8 cellular contexts compared by ENCODE assay signal in the genomic region with DNA sequence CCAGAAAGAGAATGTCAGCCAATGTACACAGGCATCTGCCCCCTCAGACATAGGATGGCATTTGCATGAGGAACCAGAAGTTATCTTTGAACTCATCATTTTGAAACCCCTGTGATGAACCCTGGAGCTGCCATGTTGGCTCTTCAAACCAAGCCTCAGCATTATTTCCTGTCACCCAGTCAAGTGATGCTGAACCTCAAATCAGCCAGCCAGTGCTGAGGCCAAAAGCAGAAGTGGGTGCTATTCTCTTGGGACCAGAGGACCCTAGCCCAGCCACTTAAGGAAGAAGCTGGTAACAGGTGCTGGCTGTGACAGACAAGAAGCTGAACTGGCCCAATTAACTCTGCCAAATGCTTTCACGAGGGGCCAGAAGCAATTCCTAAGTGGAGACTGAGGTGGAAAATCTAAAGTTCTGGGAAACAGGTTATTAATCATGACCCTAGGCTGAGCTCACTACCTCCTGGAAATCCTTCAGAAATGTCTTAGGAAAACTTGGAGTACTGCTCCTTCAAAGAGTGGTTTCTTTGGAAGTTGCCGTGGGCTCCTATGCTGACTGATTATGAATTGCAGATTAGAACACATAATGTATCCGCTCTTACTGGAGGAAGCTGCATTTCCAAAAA. TPM values are rescaled to one million over a fixed set of nuclear protein-coding genes. Genes with fewer than 3 reads are reported as not detected.
DNase-seq lines count a peak whose midpoint lies in the region; ATAC-seq and TF ChIP-seq lines count a peak whose summit lies in the region.

No MANE protein-coding gene starts in this region.

- H2AFZ ChIP-seq in SK-N-SH (ENCODE audit: low read depth) = no peak overlapping the region

- peaks cover 24 to 29% of the 10 kb centered on the region in 2 experiments; a peak in 3 of 4 replicates for H3K4me1 ChIP-seq in SK-N-SH (ENCODE audit: control insufficient read depth in 1 of 2, insufficient read depth in 2 of 2, low read depth in 1 of 2, low read length in 1 of 2)

- peak overlapping the region; percentile 97 for H3K27ac Mint-ChIP-seq in memory B cell

- H3K4me2 ChIP-seq in SK-N-SH = no peak overlapping the region

- WGBS in SK-N-SH (ENCODE audit: low lambda C conversion rate) = 100% methylated on average over 3 of the region's 3 CpGs

- H3K27ac ChIP-seq in SK-N-SH (ENCODE audit: low read depth in 2 of 2, low read length in 1 of 2) = no peak overlapping the region; a peak in 1 of 4 replicates

- H3K27me3 ChIP-seq in SK-N-SH (ENCODE audit: insufficient read depth) = no peaks in the 10 kb centered on the region

- peaks cover 70% of the 10 kb centered on the region for H3K4me1 Mint-ChIP-seq in memory B cell

- TF ChIP-seq CTCF in SK-N-SH (IDR thresholded peaks at IDR 0.05) = no peak

- H3K9me2 ChIP-seq in SK-N-SH = no peaks in the 10 kb centered on the region

- peaks cover 21% of the 10 kb centered on the region for H3K36me3 Mint-ChIP-seq in memory B cell

- H3K27me3 Mint-ChIP-seq in memory B cell = no peaks in the 10 kb centered on the region

- H3K4me3 Mint-ChIP-seq in memory B cell = peak overlapping the region; percentile 92

- no peak overlapping the region for H3K9ac ChIP-seq in SK-N-SH

- peaks cover 29% of the 10 kb centered on the region; the same call in 1 of the 2 replicates for H3K79me2 ChIP-seq in SK-N-SH (ENCODE audit: insufficient read depth)

- H4K20me1 ChIP-seq in SK-N-SH (ENCODE audit: insufficient read depth) = no peaks in the 10 kb centered on the region

- POLR2A ChIA-PET in SK-N-SH (lab: Yijun Ruan, JAX) = interaction anchor here (1.0 to 1.2 kb wide), 2 partner anchors 11 to 111 kb away, joined by 3 to 4 read pairs; a partner anchor contains a TSS

- TF ChIP-seq EP300 in SK-N-SH (IDR thresholded peaks at IDR 0.05; ENCODE audit: borderline replicate concordance in 1 of 2, low read depth in 1 of 2, low read length in 1 of 2) = no peak

- CTCF ChIA-PET in SK-N-SH (lab: Yijun Ruan, JAX) = interaction anchor here (0.8 to 1.1 kb wide), 4 partner anchors 9 to 23 kb away, joined by 3 to 6 read pairs (median 4); no protein-coding TSS in a partner anchor

- DNase-seq in memory B cell (ENCODE audit: low spot score in 2 of 2) = peak; percentile 65 to 86
- DNase-seq in AG20443 (ENCODE audit: low spot score) = no peak
- no peak for DNase-seq in NCI-H1694 (lab: John Stamatoyannopoulos, UW)
- DNase-seq in amniotic stem cell (lab: John Stamatoyannopoulos, UW) = no peak
- DNase-seq in SK-N-SH = no peak

- peaks cover 5% of the 10 kb centered on the region for H3F3A ChIP-seq in SK-N-SH (replicated peaks; ENCODE audit: insufficient read depth)

- no peaks in the 10 kb centered on the region for H3K9me3 ChIP-seq in SK-N-SH

- peaks cover 2% of the 10 kb centered on the region for H3K9me3 Mint-ChIP-seq in memory B cell

- no peak overlapping the region for H3K4me3 ChIP-seq in SK-N-SH (ENCODE audit: low read depth in 2 of 2, low read length in 1 of 2)

- ATAC-seq in GM18508 (IDR thresholded peaks at IDR 0.05; ENCODE audit: insufficient read depth, unreplicated experiment) (peak; percentile 57), GM21515 (IDR thresholded peaks at IDR 0.05; ENCODE audit: unreplicated experiment) (peak; percentile 55), HG03571 (IDR thresholded peaks at IDR 0.05; ENCODE audit: unreplicated experiment) (peak; percentile 55), memory B cell (ENCODE audit: low read depth) (peak; percentile 85)

- H3K36me3 ChIP-seq in SK-N-SH (replicated peaks in 1 of 2; ENCODE audit: control insufficient read depth in 1 of 2, insufficient read depth in 2 of 2, low read length in 1 of 2) = peaks cover 0 to 5% of the 10 kb centered on the region in 2 experiments

- no peak for TF ChIP-seq RAD21 in SK-N-SH (IDR thresholded peaks at IDR 0.05; ENCODE audit: low read length)

TF ChIP-seq in SK-N-SH, 30 proteins besides CTCF, POLR2A, EP300 and RAD21:
- TF ChIP-seq GATA2 (CRISPR knock-in tag; IDR thresholded peaks at IDR 0.05) (no peak), ELF1 (IDR thresholded peaks at IDR 0.05) (no peak), MEF2A (IDR thresholded peaks at IDR 0.05; ENCODE audit: borderline replicate concordance, low read depth) (no peak), NRF1 (IDR thresholded peaks at IDR 0.05; ENCODE audit: low read depth, low read length) (no peak), RCOR1 (IDR thresholded peaks at IDR 0.05; ENCODE audit: low read length) (no peak), TAF1 (IDR thresholded peaks at IDR 0.05; ENCODE audit: borderline replicate concordance, low read depth, low read length) (no peak), FOXM1 (IDR thresholded peaks at IDR 0.05; ENCODE audit: low read depth) (no peak), CHD2 (IDR thresholded peaks at IDR 0.05; ENCODE audit: low read length, partially characterized antibody) (no peak), RXRA (IDR thresholded peaks at IDR 0.05; ENCODE audit: borderline replicate concordance, low read depth) (no peak), YY1 (IDR thresholded peaks at IDR 0.05; ENCODE audit: low read depth) (no peak)
- TF ChIP-seq, protein P1, sequence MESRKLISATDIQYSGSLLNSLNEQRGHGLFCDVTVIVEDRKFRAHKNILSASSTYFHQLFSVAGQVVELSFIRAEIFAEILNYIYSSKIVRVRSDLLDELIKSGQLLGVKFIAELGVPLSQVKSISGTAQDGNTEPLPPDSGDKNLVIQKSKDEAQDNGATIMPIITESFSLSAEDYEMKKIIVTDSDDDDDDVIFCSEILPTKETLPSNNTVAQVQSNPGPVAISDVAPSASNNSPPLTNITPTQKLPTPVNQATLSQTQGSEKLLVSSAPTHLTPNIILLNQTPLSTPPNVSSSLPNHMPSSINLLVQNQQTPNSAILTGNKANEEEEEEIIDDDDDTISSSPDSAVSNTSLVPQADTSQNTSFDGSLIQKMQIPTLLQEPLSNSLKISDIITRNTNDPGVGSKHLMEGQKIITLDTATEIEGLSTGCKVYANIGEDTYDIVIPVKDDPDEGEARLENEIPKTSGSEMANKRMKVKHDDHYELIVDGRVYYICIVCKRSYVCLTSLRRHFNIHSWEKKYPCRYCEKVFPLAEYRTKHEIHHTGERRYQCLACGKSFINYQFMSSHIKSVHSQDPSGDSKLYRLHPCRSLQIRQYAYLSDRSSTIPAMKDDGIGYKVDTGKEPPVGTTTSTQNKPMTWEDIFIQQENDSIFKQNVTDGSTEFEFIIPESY (IDR thresholded peaks at IDR 0.05; ENCODE audit: borderline replicate concordance, low read depth) = no peak
- TF ChIP-seq, protein P2, sequence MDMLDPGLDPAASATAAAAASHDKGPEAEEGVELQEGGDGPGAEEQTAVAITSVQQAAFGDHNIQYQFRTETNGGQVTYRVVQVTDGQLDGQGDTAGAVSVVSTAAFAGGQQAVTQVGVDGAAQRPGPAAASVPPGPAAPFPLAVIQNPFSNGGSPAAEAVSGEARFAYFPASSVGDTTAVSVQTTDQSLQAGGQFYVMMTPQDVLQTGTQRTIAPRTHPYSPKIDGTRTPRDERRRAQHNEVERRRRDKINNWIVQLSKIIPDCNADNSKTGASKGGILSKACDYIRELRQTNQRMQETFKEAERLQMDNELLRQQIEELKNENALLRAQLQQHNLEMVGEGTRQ (IDR thresholded peaks at IDR 0.05; ENCODE audit: borderline replicate concordance, low read depth, low read length) = no peak
- TF ChIP-seq, protein P3, sequence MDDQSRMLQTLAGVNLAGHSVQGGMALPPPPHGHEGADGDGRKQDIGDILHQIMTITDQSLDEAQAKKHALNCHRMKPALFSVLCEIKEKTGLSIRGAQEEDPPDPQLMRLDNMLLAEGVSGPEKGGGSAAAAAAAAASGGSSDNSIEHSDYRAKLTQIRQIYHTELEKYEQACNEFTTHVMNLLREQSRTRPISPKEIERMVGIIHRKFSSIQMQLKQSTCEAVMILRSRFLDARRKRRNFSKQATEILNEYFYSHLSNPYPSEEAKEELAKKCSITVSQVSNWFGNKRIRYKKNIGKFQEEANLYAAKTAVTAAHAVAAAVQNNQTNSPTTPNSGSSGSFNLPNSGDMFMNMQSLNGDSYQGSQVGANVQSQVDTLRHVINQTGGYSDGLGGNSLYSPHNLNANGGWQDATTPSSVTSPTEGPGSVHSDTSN (IDR thresholded peaks at IDR 0.05) = no peak
TF ChIP-seq in SK-N-SH: peak in this region for 0.

RNA-seq across cellular contexts. Expression of a gene that starts 4.0 kb away (rescaled TPM):
- polyA plus RNA-seq in SK-N-SH (2012; rRNA removed) = 63.9 and 92.9 TPM in 2 replicates
- polyA plus RNA-seq in SK-N-SH (2012; cell fraction: cytosol; rRNA removed) = 67.5 and 78.6 TPM in 2 replicates
- 29.9 and 37.7 TPM in 2 replicates for polyA plus RNA-seq in SK-N-SH (2012; cell fraction: nucleus; rRNA removed)

Comparison
In these comparisons a context has a peak if more than half of its experiments do, and no peak if none do; other contexts are left out.
1. DNase-seq: peak in memory B cell (2 of 2); none in AG20443 (single experiment), NCI-H1694 (single experiment), amniotic stem cell (single experiment) and SK-N-SH (single experiment).
2. Peak in every context shown above with its lines, with median percentiles within 50 percentile points of each other: ATAC-seq.